8 cellular contexts compared by ENCODE assay signal in genomic region chr17:49707246-49707607, GRCh38. TPM values are rescaled to one million over a fixed set of nuclear protein-coding genes. Genes with fewer than 3 reads are reported as not detected.
A peak's percentile ranks its signal among the peaks of the same experiment; 100 is the strongest.
DNase-seq lines count a peak whose midpoint lies in the region; ATAC-seq and TF ChIP-seq lines count a peak whose summit lies in the region.

No MANE protein-coding gene starts in this region.

- peaks cover 50% of the 10 kb centered on the region for H3K36me3 Mint-ChIP-seq in activated CD4-positive, alpha-beta T cell treated with anti-CD3 and anti-CD28 coated beads, Interleukin-2, amount 10 ng/mL, durations not matched to agents 7 days and 5 days (ENCODE audit: low read depth)

- peak; percentile 77 for DNase-seq in activated effector memory CD4-positive, alpha-beta T cell treated with anti-CD3 and anti-CD28 coated beads, Interleukin-2, amount 50 U/mL, for 16 hours
- DNase-seq in activated effector memory CD4-positive, alpha-beta T cell treated with Interleukin-2 at 50 U/mL for 16 hours = no peak
- peak; percentile 44 for DNase-seq in activated CD4-positive, alpha-beta T cell treated with anti-CD3 and anti-CD28 coated beads, Interleukin-2, amount 10 ng/mL, durations not matched to agents 7 days and 5 days
- peak; percentile 20 for DNase-seq in fibroblast of the aortic adventitia (ENCODE audit: low read depth)
- no peak for DNase-seq in skeletal muscle cell (ENCODE audit: low read depth)
- no peak for DNase-seq in omental fat pad (ENCODE audit: low spot score)

- H3K27ac Mint-ChIP-seq in activated CD4-positive, alpha-beta T cell treated with anti-CD3 and anti-CD28 coated beads, Interleukin-2, amount 10 ng/mL, durations not matched to agents 7 days and 5 days = peak overlapping the region; percentile 98

- peaks cover 56% of the 10 kb centered on the region for H3K4me1 Mint-ChIP-seq in activated CD4-positive, alpha-beta T cell treated with anti-CD3 and anti-CD28 coated beads, Interleukin-2, amount 10 ng/mL, durations not matched to agents 7 days and 5 days

- no peaks in the 10 kb centered on the region for H3K9me3 Mint-ChIP-seq in activated CD4-positive, alpha-beta T cell treated with anti-CD3 and anti-CD28 coated beads, Interleukin-2, amount 10 ng/mL, durations not matched to agents 7 days and 5 days

- CTCF ChIA-PET in activated CD4-positive, alpha-beta T cell treated with anti-CD3 and anti-CD28 coated beads, Interleukin-2, amount 10 ng/mL, durations not matched to agents 7 days and 5 days (lab: Charles Lee) = interaction anchor here (0.5 to 3.8 kb wide), 19 partner anchors 11 to 1630 kb away, joined by 3 to 31 read pairs (median 6); partner anchors contain the start of genes KAT7 and NXPH3

- H3K4me3 ChIP-seq in fibroblast of the aortic adventitia (ENCODE audit: low read depth, low read length) (peak overlapping the region; percentile 95), skeletal muscle cell (ENCODE audit: low read depth, low read length) (peak overlapping the region; percentile 98)

- H3K4me3 Mint-ChIP-seq in activated CD4-positive, alpha-beta T cell treated with anti-CD3 and anti-CD28 coated beads, Interleukin-2, amount 10 ng/mL, durations not matched to agents 7 days and 5 days = peak overlapping the region; percentile 91

- no peak for ATAC-seq in HG02588 (IDR thresholded peaks at IDR 0.05; ENCODE audit: unreplicated experiment)
- no peak for ATAC-seq in HG02973 (IDR thresholded peaks at IDR 0.05; ENCODE audit: unreplicated experiment)
- ATAC-seq in omental fat pad (ENCODE audit: low FRiP score) = no peak

- no peaks in the 10 kb centered on the region for H3K27me3 Mint-ChIP-seq in activated CD4-positive, alpha-beta T cell treated with anti-CD3 and anti-CD28 coated beads, Interleukin-2, amount 10 ng/mL, durations not matched to agents 7 days and 5 days

- POLR2A ChIA-PET in activated CD4-positive, alpha-beta T cell treated with anti-CD3 and anti-CD28 coated beads, Interleukin-2, amount 10 ng/mL, durations not matched to agents 7 days and 5 days (lab: Charles Lee) = no interaction called here

- peak; percentile 9 for TF ChIP-seq CTCF in fibroblast of the aortic adventitia (IDR thresholded peaks at IDR 0.05; ENCODE audit: insufficient read depth, low read length)
- no peak for TF ChIP-seq CTCF in omental fat pad (IDR thresholded peaks at IDR 0.05)

RNA-seq across cellular contexts. Expression of gene SLC35B1, which starts 0.5 kb away (rescaled TPM):
- total RNA-seq in activated CD4-positive, alpha-beta T cell treated with anti-CD3 and anti-CD28 coated beads, Interleukin-2, amount 10 ng/mL, durations not matched to agents 7 days and 5 days = 10 to 100 TPM; 55.8 to 70.1 TPM
- total RNA-seq in fibroblast of the aortic adventitia (ENCODE audit: low replicate concordance) (24.5 and 59.7 TPM in 2 replicates), omental fat pad (10 to 100 TPM; 30.6 to 47.8 (median 43.3) TPM)

RNA-seq across cellular contexts. Expression of gene SPOP, which starts 29.3 kb away (rescaled TPM):
- 10 to 100 TPM; 64.1 to 68.1 TPM for total RNA-seq in activated CD4-positive, alpha-beta T cell treated with anti-CD3 and anti-CD28 coated beads, Interleukin-2, amount 10 ng/mL, durations not matched to agents 7 days and 5 days
- total RNA-seq in fibroblast of the aortic adventitia (ENCODE audit: low replicate concordance) (46.1 and 85.4 TPM in 2 replicates), omental fat pad (10 to 100 TPM; 33.7 to 73.5 (median 50.4) TPM)

RNA-seq across cellular contexts. Expression of gene FAM117A, which starts 56.7 kb away (rescaled TPM):
- total RNA-seq in activated CD4-positive, alpha-beta T cell treated with anti-CD3 and anti-CD28 coated beads, Interleukin-2, amount 10 ng/mL, durations not matched to agents 7 days and 5 days = 10 to 100 TPM; 30.6 to 34.1 TPM
- total RNA-seq in fibroblast of the aortic adventitia (ENCODE audit: low replicate concordance) (1.1 TPM in 2 replicates), omental fat pad (10 to 100 TPM in 2 of 4 donors, 1 to 10 TPM in 2; 4.1 to 15.8 (median 10.7) TPM)

Comparison
In these comparisons a context has a peak if more than half of its experiments do, and no peak if none do; other contexts are left out.
1. DNase-seq: peak in activated effector memory CD4-positive, alpha-beta T cell treated with anti-CD3 and anti-CD28 coated beads, Interleukin-2, amount 50 U/mL, for 16 hours (single experiment), activated CD4-positive, alpha-beta T cell treated with anti-CD3 and anti-CD28 coated beads, Interleukin-2, amount 10 ng/mL, durations not matched to agents 7 days and 5 days (single experiment) and fibroblast of the aortic adventitia (single experiment); none in activated effector memory CD4-positive, alpha-beta T cell treated with Interleukin-2 at 50 U/mL for 16 hours (single experiment), skeletal muscle cell (single experiment) and omental fat pad (single experiment).